ENCODE assay signal across 10 cellular contexts in genomic region chr3:78846688-78847087, GRCh38.
A peak's percentile ranks its signal among the peaks of the same experiment; 100 is the strongest.
DNase-seq lines count a peak whose midpoint lies in the region; ATAC-seq and TF ChIP-seq lines count a peak whose summit lies in the region.
"Had no signal": no experiment of that assay in that cellular context is flagged by ENCODE, and none has a peak within 500 bp of the region (broad histone marks: within the 10 kb centered on the region; RNA-seq: fewer than 3 reads in every experiment).

No MANE protein-coding gene starts in this region.

- DNase-seq in heart right ventricle, result no peak
- DNase-seq in cardiac septum (ENCODE audit: low spot score), result no peak
- peak; percentile 41 for DNase-seq in fibroblast of pulmonary artery (ENCODE audit: low read depth)
- DNase-seq in smooth muscle cell of the brain vasculature (ENCODE audit: low read depth, low spot score), result peak; percentile 53
- no peak for DNase-seq in NCI-H2196 treated with DMSO at 0.1 percent for 48 hours (lab: John Stamatoyannopoulos, UW; ENCODE audit: unreplicated experiment)
- DNase-seq: DMS153, gastrocnemius medialis had no signal

- H3K36me3 ChIP-seq in heart right ventricle, result no peaks in the 10 kb centered on the region
- H3K36me3 ChIP-seq: gastrocnemius medialis had no signal

- H3K4me3 ChIP-seq in heart right ventricle (no peak overlapping the region), fibroblast of pulmonary artery (replicated peaks; ENCODE audit: low read depth, low read length) (no peak overlapping the region)
- H3K4me3 ChIP-seq: gastrocnemius medialis had no signal

- no peaks in the 10 kb centered on the region for H3K9me3 ChIP-seq in heart right ventricle
- H3K9me3 ChIP-seq: gastrocnemius medialis had no signal

- no peak overlapping the region for H3K27ac ChIP-seq in heart right ventricle
- H3K27ac ChIP-seq: gastrocnemius medialis had no signal

- peaks cover 0 to 11% (median 0%) of the 10 kb centered on the region in 9 donors for H3K4me1 ChIP-seq in heart right ventricle
- H3K4me1 ChIP-seq: gastrocnemius medialis had no signal

- WGBS in heart right ventricle, 2 donors, result 41 to 51% methylated on average over 3 of the region's 3 CpGs

- no peak for TF ChIP-seq CTCF in heart right ventricle (IDR thresholded peaks at IDR 0.05)
- TF ChIP-seq CTCF in fibroblast of pulmonary artery (IDR thresholded peaks at IDR 0.05; ENCODE audit: low read length, missing control alignments), result no peak

- intact Hi-C loops in heart right ventricle (cut with DNase I) (loop anchor here in 1 of 10 donors (10.0 kb wide), 1 partner anchor 128 kb away; no protein-coding TSS in a partner anchor), cardiac septum (cut with DNase I) (no loop called here)

- H3K27me3 ChIP-seq in heart right ventricle, result no peaks in the 10 kb centered on the region
- H3K27me3 ChIP-seq: gastrocnemius medialis had no signal

- ATAC-seq in heart right ventricle (peak in 5 of 8 donors; percentile 49 to 81 (median 67)), SK-N-SH treated with all-trans-retinoic acid at 6 μM for 48 hours (peak; percentile 96), HG03196 (IDR thresholded peaks at IDR 0.05; ENCODE audit: unreplicated experiment) (no peak), GM21737 (IDR thresholded peaks at IDR 0.05; ENCODE audit: unreplicated experiment) (no peak)
- ATAC-seq: gastrocnemius medialis had no signal

TF ChIP-seq in SK-N-SH treated with all-trans-retinoic acid at 6 μM for 48 hours, 23 proteins besides CTCF, POLR2A, EP300 and RAD21:
- TF ChIP-seq ISL1 (CRISPR knock-in tag; IDR thresholded peaks at IDR 0.05), result peak; percentile 67
- TF ChIP-seq PPARA (CRISPR knock-in tag; IDR thresholded peaks at IDR 0.05; ENCODE audit: borderline replicate concordance), result no peak
- no peak for TF ChIP-seq TCF4 (CRISPR knock-in tag; IDR thresholded peaks at IDR 0.05; ENCODE audit: borderline replicate concordance)

Comparison
In these comparisons a context has a peak if more than half of its experiments do, and no peak if none do; other contexts are left out.
1. ATAC-seq: peak in heart right ventricle (5 of 8) and SK-N-SH treated with all-trans-retinoic acid at 6 μM for 48 hours (single experiment); none in HG03196 (single experiment) and GM21737 (single experiment).
2. DNase-seq: peak in fibroblast of pulmonary artery (single experiment) and smooth muscle cell of the brain vasculature (single experiment); none in heart right ventricle (0 of 2), cardiac septum (single experiment) and NCI-H2196 treated with DMSO at 0.1 percent for 48 hours (single experiment).